Comparison of ENCODE assay signal across 8 cellular contexts in the genomic region with DNA sequence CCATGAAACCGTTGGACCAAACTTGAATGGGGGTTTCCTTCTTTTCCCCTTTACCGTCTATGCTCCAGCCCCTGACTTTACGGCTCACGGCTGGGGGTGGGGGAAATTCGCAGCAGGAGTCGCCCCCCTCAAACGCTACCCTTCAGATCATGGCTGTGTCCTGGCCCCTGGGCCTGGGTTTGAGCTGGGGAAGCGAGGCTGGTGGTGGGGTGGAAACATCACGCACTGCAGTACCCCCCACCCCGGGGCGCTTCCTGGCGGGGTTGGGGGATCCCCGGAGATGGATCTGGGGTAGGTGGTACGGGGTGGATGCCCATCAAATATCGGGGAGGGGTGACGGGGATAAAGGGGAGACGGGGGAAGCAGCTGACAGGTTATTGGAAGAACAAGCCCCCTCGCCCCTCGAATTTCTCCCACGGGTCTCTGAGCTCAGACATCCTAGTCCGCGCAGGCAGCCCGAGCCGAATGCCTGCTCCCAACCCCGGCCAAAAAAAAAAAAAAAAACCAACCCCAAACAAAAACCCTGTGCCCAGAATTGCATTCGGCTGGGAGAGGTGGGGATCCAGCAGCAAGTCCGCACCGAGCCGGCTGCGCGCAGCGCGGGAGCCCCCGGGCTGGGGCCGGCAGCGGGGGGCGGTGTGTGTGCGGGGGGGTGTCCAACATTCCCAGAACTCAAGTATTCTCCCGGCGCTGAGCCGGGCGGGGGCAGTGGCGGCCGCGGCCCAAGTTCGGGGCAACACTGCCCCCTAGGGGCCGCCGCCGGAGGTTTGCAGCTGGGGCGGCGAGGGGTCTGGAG. TPM values are rescaled to one million over a fixed set of nuclear protein-coding genes. Genes with fewer than 3 reads are reported as not detected.
DNase-seq lines count a peak whose midpoint lies in the region; ATAC-seq, FAIRE-seq and TF ChIP-seq lines count a peak whose summit lies in the region.

No MANE protein-coding gene starts in this region.

- H4K20me1 ChIP-seq in Loucy (ENCODE audit: insufficient read depth, low read length, poor library complexity, severe bottlenecking), result no peaks in the 10 kb centered on the region

- intact Hi-C loops in pancreas (cut with DNase I), result loop anchor here in 2 of 3 donors (5.0 kb wide), 2 partner anchors 77 to 82 kb away; a partner anchor contains a TSS

- H3K27ac Mint-ChIP-seq in activated naive CD8-positive, alpha-beta T cell treated with anti-CD3 and anti-CD28 coated beads, Interleukin-2, amount 50 U/mL, for 24 hours, result peak overlapping the region; percentile 49
- H3K27ac Mint-ChIP-seq in type B pancreatic cell, result peak overlapping the region; percentile 95

- FAIRE-seq in D721Med (lab: Jason Lieb, UNC) (no peak), pancreas (lab: Jason Lieb, UNC) (no peak)

- TF ChIP-seq CTCF in D721Med (IDR thresholded peaks at IDR 0.05; ENCODE audit: insufficient read depth, missing control alignments), result peak; percentile 66
- peak; percentile 88 for TF ChIP-seq CTCF in Loucy (conservative IDR thresholded peaks at IDR 0.05; ENCODE audit: low read length)
- peak; percentile 90 for TF ChIP-seq CTCF in cardiac muscle cell (IDR thresholded peaks at IDR 0.05; ENCODE audit: low read depth, low read length)
- peak; percentile 96 to 98 (median 98) for TF ChIP-seq CTCF in pancreas (IDR thresholded peaks at IDR 0.05)
- peak; percentile 100 for TF ChIP-seq CTCF in type B pancreatic cell (conservative IDR thresholded peaks at IDR 0.05)

- no peaks in the 10 kb centered on the region for H3K27me3 ChIP-seq in Loucy (ENCODE audit: insufficient read depth, low read length, poor library complexity, severe bottlenecking)
- H3K27me3 ChIP-seq in cardiac muscle cell, result no peaks in the 10 kb centered on the region
- H3K27me3 ChIP-seq in pancreas, result no peaks in the 10 kb centered on the region

- peak overlapping the region; percentile 97 for H3K9ac ChIP-seq in Loucy (ENCODE audit: low read depth, low read length, poor library complexity, severe bottlenecking)

- H3K9me3 ChIP-seq in Loucy (ENCODE audit: insufficient read depth, low read depth, low read length) (no peaks in the 10 kb centered on the region), cardiac muscle cell (ENCODE audit: low read depth) (no peaks in the 10 kb centered on the region), pancreas (no peaks in the 10 kb centered on the region)

- no peaks in the 10 kb centered on the region for H3K79me2 ChIP-seq in Loucy (ENCODE audit: insufficient read depth, low read length)

- H3K4me2 ChIP-seq in Loucy (ENCODE audit: low read depth, low read length, poor library complexity, severe bottlenecking), result peak overlapping the region; percentile 98

- H3K27ac ChIP-seq in cardiac muscle cell (peak overlapping the region; percentile 96), pancreas (peak overlapping the region; percentile 84 to 91 (median 88))

- H3K36me3 Mint-ChIP-seq in activated naive CD8-positive, alpha-beta T cell treated with anti-CD3 and anti-CD28 coated beads, Interleukin-2, amount 50 U/mL, for 24 hours (ENCODE audit: low read depth), result no peaks in the 10 kb centered on the region
- H3K36me3 Mint-ChIP-seq in type B pancreatic cell, result no peaks in the 10 kb centered on the region

- DNase-seq in D721Med (ENCODE audit: insufficient read length, low spot score), result peak; percentile 92
- DNase-seq in activated naive CD8-positive, alpha-beta T cell treated with anti-CD3 and anti-CD28 coated beads, Interleukin-2, amount 50 U/mL, for 24 hours, result peak; percentile 80
- DNase-seq in cardiac muscle cell (ENCODE audit: low read depth in 1 of 2, low spot score in 1 of 2), result peak; percentile 82 to 86
- peak; percentile 70 to 95 (median 82) for DNase-seq in pancreas
- DNase-seq in type B pancreatic cell (ENCODE audit: extremely low spot score, unreplicated experiment), result peak; percentile 91

- WGBS in pancreas, 2 donors, result 1% methylated on average over 44 to 51 of the region's 51 CpGs

- peak overlapping the region; percentile 68 for H2AFZ ChIP-seq in Loucy (ENCODE audit: low read length)

- no peaks in the 10 kb centered on the region for H3K36me3 ChIP-seq in Loucy (ENCODE audit: insufficient read depth, low read length)
- H3K36me3 ChIP-seq in cardiac muscle cell, result no peaks in the 10 kb centered on the region
- H3K36me3 ChIP-seq in pancreas, result no peaks in the 10 kb centered on the region

- H3K4me3 ChIP-seq in Loucy (ENCODE audit: low read length, poor library complexity, severe bottlenecking) (peak overlapping the region; percentile 98), cardiac muscle cell (peak overlapping the region; percentile 50), pancreas (peak overlapping the region; percentile 38 to 56 (median 51))

- peaks cover 18% of the 10 kb centered on the region for H3K27me3 Mint-ChIP-seq in activated naive CD8-positive, alpha-beta T cell treated with anti-CD3 and anti-CD28 coated beads, Interleukin-2, amount 50 U/mL, for 24 hours
- no peaks in the 10 kb centered on the region for H3K27me3 Mint-ChIP-seq in type B pancreatic cell

- peak; percentile 72 for ATAC-seq in GM21529 (IDR thresholded peaks at IDR 0.05; ENCODE audit: unreplicated experiment)
- ATAC-seq in SK-N-SH treated with all-trans-retinoic acid at 6 μM for 48 hours, result peak; percentile 87
- ATAC-seq in activated naive CD8-positive, alpha-beta T cell treated with anti-CD3 and anti-CD28 coated beads, Interleukin-2, amount 50 U/mL, for 24 hours, result peak; percentile 64
- ATAC-seq in pancreas, result peak; percentile 69 to 86 (median 78)

- H3K9me2 ChIP-seq in Loucy (replicated peaks; ENCODE audit: low read depth, low read length), result no peaks in the 10 kb centered on the region

- H3K4me1 Mint-ChIP-seq in activated naive CD8-positive, alpha-beta T cell treated with anti-CD3 and anti-CD28 coated beads, Interleukin-2, amount 50 U/mL, for 24 hours, result peaks cover 41% of the 10 kb centered on the region
- H3K4me1 Mint-ChIP-seq in type B pancreatic cell (ENCODE audit: unreplicated experiment), result peaks cover 45% of the 10 kb centered on the region

- H3K4me1 ChIP-seq in Loucy (ENCODE audit: insufficient read depth, low read length, poor library complexity, severe bottlenecking) (peaks cover 22% of the 10 kb centered on the region), cardiac muscle cell (ENCODE audit: low read depth) (peaks cover 26% of the 10 kb centered on the region), pancreas (peaks cover 0 to 9% (median 8%) of the 10 kb centered on the region in 3 donors)

- peak overlapping the region; percentile 75 for H3K4me3 Mint-ChIP-seq in activated naive CD8-positive, alpha-beta T cell treated with anti-CD3 and anti-CD28 coated beads, Interleukin-2, amount 50 U/mL, for 24 hours
- peak overlapping the region; percentile 95 for H3K4me3 Mint-ChIP-seq in type B pancreatic cell

- H3F3A ChIP-seq in Loucy (ENCODE audit: low read depth), result no peaks in the 10 kb centered on the region

- H3K9me3 Mint-ChIP-seq in activated naive CD8-positive, alpha-beta T cell treated with anti-CD3 and anti-CD28 coated beads, Interleukin-2, amount 50 U/mL, for 24 hours, result no peaks in the 10 kb centered on the region
- H3K9me3 Mint-ChIP-seq in type B pancreatic cell, result no peaks in the 10 kb centered on the region

TF ChIP-seq in SK-N-SH treated with all-trans-retinoic acid at 6 μM for 48 hours, 23 proteins besides CTCF, POLR2A, EP300 and RAD21 (continues in another document):
- TF ChIP-seq, protein P1, sequence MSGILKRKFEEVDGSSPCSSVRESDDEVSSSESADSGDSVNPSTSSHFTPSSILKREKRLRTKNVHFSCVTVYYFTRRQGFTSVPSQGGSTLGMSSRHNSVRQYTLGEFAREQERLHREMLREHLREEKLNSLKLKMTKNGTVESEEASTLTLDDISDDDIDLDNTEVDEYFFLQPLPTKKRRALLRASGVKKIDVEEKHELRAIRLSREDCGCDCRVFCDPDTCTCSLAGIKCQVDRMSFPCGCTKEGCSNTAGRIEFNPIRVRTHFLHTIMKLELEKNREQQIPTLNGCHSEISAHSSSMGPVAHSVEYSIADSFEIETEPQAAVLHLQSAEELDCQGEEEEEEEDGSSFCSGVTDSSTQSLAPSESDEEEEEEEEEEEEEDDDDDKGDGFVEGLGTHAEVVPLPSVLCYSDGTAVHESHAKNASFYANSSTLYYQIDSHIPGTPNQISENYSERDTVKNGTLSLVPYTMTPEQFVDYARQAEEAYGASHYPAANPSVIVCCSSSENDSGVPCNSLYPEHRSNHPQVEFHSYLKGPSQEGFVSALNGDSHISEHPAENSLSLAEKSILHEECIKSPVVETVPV (CRISPR knock-in tag; IDR thresholded peaks at IDR 0.05), result no peak
- TF ChIP-seq GLIS3 (CRISPR knock-in tag; IDR thresholded peaks at IDR 0.05) (0 out of 2 replicates have a peak, but pooled peaks have one; percentile 56), ZFP3 (CRISPR knock-in tag; IDR thresholded peaks at IDR 0.05) (no peak)
- TF ChIP-seq, protein P2, sequence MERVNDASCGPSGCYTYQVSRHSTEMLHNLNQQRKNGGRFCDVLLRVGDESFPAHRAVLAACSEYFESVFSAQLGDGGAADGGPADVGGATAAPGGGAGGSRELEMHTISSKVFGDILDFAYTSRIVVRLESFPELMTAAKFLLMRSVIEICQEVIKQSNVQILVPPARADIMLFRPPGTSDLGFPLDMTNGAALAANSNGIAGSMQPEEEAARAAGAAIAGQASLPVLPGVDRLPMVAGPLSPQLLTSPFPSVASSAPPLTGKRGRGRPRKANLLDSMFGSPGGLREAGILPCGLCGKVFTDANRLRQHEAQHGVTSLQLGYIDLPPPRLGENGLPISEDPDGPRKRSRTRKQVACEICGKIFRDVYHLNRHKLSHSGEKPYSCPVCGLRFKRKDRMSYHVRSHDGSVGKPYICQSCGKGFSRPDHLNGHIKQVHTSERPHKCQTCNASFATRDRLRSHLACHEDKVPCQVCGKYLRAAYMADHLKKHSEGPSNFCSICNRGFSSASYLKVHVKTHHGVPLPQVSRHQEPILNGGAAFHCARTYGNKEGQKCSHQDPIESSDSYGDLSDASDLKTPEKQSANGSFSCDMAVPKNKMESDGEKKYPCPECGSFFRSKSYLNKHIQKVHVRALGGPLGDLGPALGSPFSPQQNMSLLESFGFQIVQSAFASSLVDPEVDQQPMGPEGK (CRISPR knock-in tag; IDR thresholded peaks at IDR 0.05; ENCODE audit: borderline replicate concordance), result peak; percentile 98
- TF ChIP-seq, protein P3, sequence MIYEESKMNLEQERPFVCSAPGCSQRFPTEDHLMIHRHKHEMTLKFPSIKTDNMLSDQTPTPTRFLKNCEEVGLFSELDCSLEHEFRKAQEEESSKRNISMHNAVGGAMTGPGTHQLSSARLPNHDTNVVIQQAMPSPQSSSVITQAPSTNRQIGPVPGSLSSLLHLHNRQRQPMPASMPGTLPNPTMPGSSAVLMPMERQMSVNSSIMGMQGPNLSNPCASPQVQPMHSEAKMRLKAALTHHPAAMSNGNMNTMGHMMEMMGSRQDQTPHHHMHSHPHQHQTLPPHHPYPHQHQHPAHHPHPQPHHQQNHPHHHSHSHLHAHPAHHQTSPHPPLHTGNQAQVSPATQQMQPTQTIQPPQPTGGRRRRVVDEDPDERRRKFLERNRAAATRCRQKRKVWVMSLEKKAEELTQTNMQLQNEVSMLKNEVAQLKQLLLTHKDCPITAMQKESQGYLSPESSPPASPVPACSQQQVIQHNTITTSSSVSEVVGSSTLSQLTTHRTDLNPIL (CRISPR knock-in tag; IDR thresholded peaks at IDR 0.05; ENCODE audit: low read depth), result no peak

RNA-seq across cellular contexts. Expression of a gene that starts 59.0 kb away (rescaled TPM):
- 16.9 and 33.4 TPM in 2 replicates for total RNA-seq in cardiac muscle cell
- polyA plus RNA-seq in cardiac muscle cell, result 23.8 and 24.2 TPM in 2 replicates
- 1 to 10 TPM; 2.6 to 6.7 (median 3.1) TPM for total RNA-seq in pancreas
- polyA plus RNA-seq in pancreas, result 1 to 10 TPM; 2.8 to 5.1 TPM
- total RNA-seq in type B pancreatic cell (ENCODE audit: low replicate concordance), result 5.2 and 11.6 TPM in 2 replicates

Comparison
In these comparisons a context has a peak if more than half of its experiments do, and no peak if none do; other contexts are left out.
1. Peak in every context shown above with its lines: DNase-seq, ATAC-seq, H3K4me3 ChIP-seq and H3K27ac ChIP-seq.